ENCODE assay signal across 1 cellular context in genomic region chr14:37550511-37550910, GRCh38.
TF ChIP-seq lines count a peak whose summit lies in the region.

No MANE protein-coding gene starts in this region.

TF ChIP-seq in SK-N-SH treated with all-trans-retinoic acid at 6 μM for 48 hours, 23 proteins besides CTCF, POLR2A, EP300 and RAD21 (continued from another document):
- TF ChIP-seq POU6F1 (CRISPR knock-in tag; IDR thresholded peaks at IDR 0.05; ENCODE audit: borderline replicate concordance, low read depth) (no peak), CSRNP3 (CRISPR knock-in tag; IDR thresholded peaks at IDR 0.05) (no peak), RARB (CRISPR knock-in tag; IDR thresholded peaks at IDR 0.05) (no peak)
TF ChIP-seq in SK-N-SH treated with all-trans-retinoic acid at 6 μM for 48 hours: peak in this region for 0.
